Comparison of ENCODE assay signal across 24 cellular contexts in genomic region chr18:21857871-21858270, GRCh38.
DNase-seq lines count a peak whose midpoint lies in the region; ATAC-seq and TF ChIP-seq lines count a peak whose summit lies in the region.
"Had no signal": no experiment of that assay in that cellular context is flagged by ENCODE, and none has a peak within 500 bp of the region (broad histone marks: within the 10 kb centered on the region; RNA-seq: fewer than 3 reads in every experiment).

No MANE protein-coding gene starts in this region.

- no peak overlapping the region for H3K27ac Mint-ChIP-seq in stimulated activated naive B cell treated with anti-CD40 and anti-IgM and Interleukin-4, amounts not matched to agents 10 μg/mL and 1 μg/mL and 100 μg/mL, for 72 hours
- no peak overlapping the region for H3K27ac Mint-ChIP-seq in activated T-helper 2 cell treated with anti-CD3 and anti-CD28 coated beads, Interferon-gamma antibody, Interleukin-2, Interleukin-4, amounts not matched to agents 10 μg/mL and 5 μg/mL and 100 μg/mL, durations not matched to agents 14 hours and 24 hours and 36 hours
- H3K27ac Mint-ChIP-seq: activated naive CD8-positive, alpha-beta T cell treated with anti-CD3 and anti-CD28 coated beads, Interleukin-2, amount 50 U/mL, for 24 hours had no signal

- 74 to 83% methylated on average over 3 of the region's 3 CpGs for WGBS in lower leg skin, 2 donors

- DNase-seq in GM13977 (ENCODE audit: low spot score): peak; percentile 26
- no peak for DNase-seq in stimulated activated naive B cell treated with anti-CD40 and anti-IgM and Interleukin-4, amounts not matched to agents 10 μg/mL and 1 μg/mL and 100 μg/mL, for 72 hours
- DNase-seq in activated T-helper 2 cell treated with anti-CD3 and anti-CD28 coated beads, Interferon-gamma antibody, Interleukin-2, Interleukin-4, amounts not matched to agents 10 μg/mL and 5 μg/mL and 100 μg/mL, durations not matched to agents 14 hours and 24 hours and 36 hours (ENCODE audit: low spot score): no peak
- no peak for DNase-seq in stimulated activated CD4-positive, alpha-beta T cell treated with anti-CD3 and anti-CD28 coated beads, Interleukin-15, amount 100 ng/mL, for 24 hours
- DNase-seq in lower leg skin (ENCODE audit: low spot score in 2 of 2): no peak
- DNase-seq: activated CD8-positive, alpha-beta memory T cell treated with anti-CD3 and anti-CD28 coated beads, Interleukin-2, amount 50 U/mL, for 4 hours; activated effector memory CD4-positive, alpha-beta T cell treated with anti-CD3 and anti-CD28 coated beads, Interleukin-2, amount 50 U/mL, for 16 hours; activated naive CD8-positive, alpha-beta T cell treated with anti-CD3 and anti-CD28 coated beads, Interleukin-2, amount 50 U/mL, for 24 hours; body of pancreas; CD8-positive, alpha-beta memory T cell; DMS53; effector memory CD4-positive, alpha-beta T cell; foreskin keratinocyte; GOT3; left ventricle myocardium inferior; NCI-H1436 treated with DMSO at 0.1 percent for 48 hours; NCI-H524; substantia nigra; uterus; WERI-Rb-1 had no signal

- H3K36me3 Mint-ChIP-seq in stimulated activated naive B cell treated with anti-CD40 and anti-IgM and Interleukin-4, amounts not matched to agents 10 μg/mL and 1 μg/mL and 100 μg/mL, for 72 hours: peaks cover 28 to 40% of the 10 kb centered on the region in 2 donors
- peaks cover 33% of the 10 kb centered on the region for H3K36me3 Mint-ChIP-seq in activated T-helper 2 cell treated with anti-CD3 and anti-CD28 coated beads, Interferon-gamma antibody, Interleukin-2, Interleukin-4, amounts not matched to agents 10 μg/mL and 5 μg/mL and 100 μg/mL, durations not matched to agents 14 hours and 24 hours and 36 hours (ENCODE audit: low read depth)

- H3K27me3 Mint-ChIP-seq in stimulated activated naive B cell treated with anti-CD40 and anti-IgM and Interleukin-4, amounts not matched to agents 10 μg/mL and 1 μg/mL and 100 μg/mL, for 72 hours: no peaks in the 10 kb centered on the region
- H3K27me3 Mint-ChIP-seq in activated T-helper 2 cell treated with anti-CD3 and anti-CD28 coated beads, Interferon-gamma antibody, Interleukin-2, Interleukin-4, amounts not matched to agents 10 μg/mL and 5 μg/mL and 100 μg/mL, durations not matched to agents 14 hours and 24 hours and 36 hours (ENCODE audit: low read depth): no peaks in the 10 kb centered on the region
- H3K27me3 Mint-ChIP-seq: activated naive CD8-positive, alpha-beta T cell treated with anti-CD3 and anti-CD28 coated beads, Interleukin-2, amount 50 U/mL, for 24 hours; CD8-positive, alpha-beta memory T cell had no signal

- ATAC-seq in GM19395 (IDR thresholded peaks at IDR 0.05; ENCODE audit: unreplicated experiment): peak; percentile 62
- peak; percentile 44 for ATAC-seq in HG03469 (IDR thresholded peaks at IDR 0.05; ENCODE audit: unreplicated experiment)
- ATAC-seq in stimulated activated naive B cell treated with anti-CD40 and anti-IgM and Interleukin-4, amounts not matched to agents 10 μg/mL and 1 μg/mL and 100 μg/mL, for 72 hours (replicated peaks): peak; percentile 78 to 82
- ATAC-seq: activated naive CD8-positive, alpha-beta T cell treated with anti-CD3 and anti-CD28 coated beads, Interleukin-2, amount 50 U/mL, for 24 hours; body of pancreas; foreskin keratinocyte; sciatic nerve had no signal

- in situ Hi-C loops in GM13977 (cut with MboI; ENCODE audit: low pct_unique_long_range_greater_than_20kb, low sequenced_read_pairs, unreplicated experiment): no loop called here

- H3K4me3 ChIP-seq in lower leg skin (ENCODE audit: low read depth, poor library complexity, severe bottlenecking): no peak overlapping the region
- H3K4me3 ChIP-seq: body of pancreas, hepatocyte, left ventricle myocardium inferior, uterus had no signal

- TF ChIP-seq CTCF in GM13977 (IDR thresholded peaks at IDR 0.05; ENCODE audit: extremely low read depth, insufficient read depth, missing control alignments) (no peak), lower leg skin (IDR thresholded peaks at IDR 0.05) (no peak)

- TF ChIP-seq POLR2A in lower leg skin (IDR thresholded peaks at IDR 0.05): no peak

- H3K4me1 Mint-ChIP-seq in stimulated activated naive B cell treated with anti-CD40 and anti-IgM and Interleukin-4, amounts not matched to agents 10 μg/mL and 1 μg/mL and 100 μg/mL, for 72 hours: peaks cover 1 to 11% of the 10 kb centered on the region in 2 donors
- H3K4me1 Mint-ChIP-seq in activated T-helper 2 cell treated with anti-CD3 and anti-CD28 coated beads, Interferon-gamma antibody, Interleukin-2, Interleukin-4, amounts not matched to agents 10 μg/mL and 5 μg/mL and 100 μg/mL, durations not matched to agents 14 hours and 24 hours and 36 hours (ENCODE audit: low read depth): peaks cover 2% of the 10 kb centered on the region

- H3K4me3 Mint-ChIP-seq in stimulated activated naive B cell treated with anti-CD40 and anti-IgM and Interleukin-4, amounts not matched to agents 10 μg/mL and 1 μg/mL and 100 μg/mL, for 72 hours: no peak overlapping the region
- H3K4me3 Mint-ChIP-seq in activated T-helper 2 cell treated with anti-CD3 and anti-CD28 coated beads, Interferon-gamma antibody, Interleukin-2, Interleukin-4, amounts not matched to agents 10 μg/mL and 5 μg/mL and 100 μg/mL, durations not matched to agents 14 hours and 24 hours and 36 hours (ENCODE audit: low read depth): no peak overlapping the region
- H3K4me3 Mint-ChIP-seq: activated naive CD8-positive, alpha-beta T cell treated with anti-CD3 and anti-CD28 coated beads, Interleukin-2, amount 50 U/mL, for 24 hours; CD8-positive, alpha-beta memory T cell had no signal

- intact Hi-C loops in activated T-helper 2 cell treated with anti-CD3 and anti-CD28 coated beads, Interferon-gamma antibody, Interleukin-2, Interleukin-4, amounts not matched to agents 10 μg/mL and 5 μg/mL and 100 μg/mL, durations not matched to agents 14 hours and 24 hours and 36 hours (cut with micrococcal nuclease): no loop called here
- intact Hi-C loops in lower leg skin (cut with DNase I; ENCODE audit: low total_unique reads): no loop called here

- no peaks in the 10 kb centered on the region for H3K9me3 Mint-ChIP-seq in stimulated activated naive B cell treated with anti-CD40 and anti-IgM and Interleukin-4, amounts not matched to agents 10 μg/mL and 1 μg/mL and 100 μg/mL, for 72 hours
- no peaks in the 10 kb centered on the region for H3K9me3 Mint-ChIP-seq in activated T-helper 2 cell treated with anti-CD3 and anti-CD28 coated beads, Interferon-gamma antibody, Interleukin-2, Interleukin-4, amounts not matched to agents 10 μg/mL and 5 μg/mL and 100 μg/mL, durations not matched to agents 14 hours and 24 hours and 36 hours
- H3K9me3 Mint-ChIP-seq: activated naive CD8-positive, alpha-beta T cell treated with anti-CD3 and anti-CD28 coated beads, Interleukin-2, amount 50 U/mL, for 24 hours; CD8-positive, alpha-beta memory T cell had no signal
